Comparison of ENCODE assay signal across 24 cellular contexts in genomic region chr7:156092307-156092706, GRCh38.
"Had no signal": no experiment of that assay in that cellular context is flagged by ENCODE, and none has a peak within 500 bp of the region (broad histone marks: within the 10 kb centered on the region; RNA-seq: fewer than 3 reads in every experiment).

No MANE protein-coding gene starts in this region.

- H3K36me3 ChIP-seq: colonic mucosa, esophagus squamous epithelium, gastrocnemius medialis, heart right ventricle, left lung, lower lobe of right lung had no signal

- H3K4me3 Mint-ChIP-seq: dendritic cell treated with granulocyte-macrophage colony-stimulating factor and Interleukin-4, amounts not matched to agents 40 ng/mL and 50 ng/mL, for 4 days; effector memory CD8-positive, alpha-beta T cell; endodermal cell; naive B cell had no signal

- H3K9me3 ChIP-seq: colonic mucosa, esophagus squamous epithelium, gastrocnemius medialis, left lung, lower lobe of right lung had no signal

- H3K27me3 Mint-ChIP-seq: dendritic cell treated with granulocyte-macrophage colony-stimulating factor and Interleukin-4, amounts not matched to agents 40 ng/mL and 50 ng/mL, for 4 days had no signal

- H3K4me3 ChIP-seq: colonic mucosa, esophagus squamous epithelium, gastrocnemius medialis, heart right ventricle, left lung, lower lobe of right lung had no signal

- DNase-seq: colonic mucosa; cortex of kidney; effector CD8-positive, alpha-beta T cell; effector memory CD8-positive, alpha-beta T cell; endodermal cell; erythroblast; esophagus squamous epithelium; foreskin fibroblast; foreskin melanocyte; gastrocnemius medialis; glutamatergic neuron; head of caudate nucleus; heart right ventricle; hippocampal formation; left cardiac atrium; left lung; left ventricle myocardium superior; lower lobe of right lung; mesenchymal stem cell; midbrain; naive B cell had no signal

- H3K9me3 Mint-ChIP-seq: dendritic cell treated with granulocyte-macrophage colony-stimulating factor and Interleukin-4, amounts not matched to agents 40 ng/mL and 50 ng/mL, for 4 days; effector memory CD8-positive, alpha-beta T cell; endodermal cell had no signal

- H3K27ac ChIP-seq: colonic mucosa, epithelial cell of prostate, esophagus squamous epithelium, gastrocnemius medialis, heart right ventricle, left lung, lower lobe of right lung had no signal

- H3K4me1 Mint-ChIP-seq: endodermal cell had no signal

- ATAC-seq: effector memory CD8-positive, alpha-beta T cell; esophagus mucosa; gastrocnemius medialis; heart right ventricle; left cardiac atrium; left lung; left ventricle myocardium superior; lower lobe of right lung had no signal

- H3K27me3 ChIP-seq: colonic mucosa, gastrocnemius medialis had no signal

- H3K4me1 ChIP-seq: colonic mucosa, esophagus squamous epithelium, gastrocnemius medialis, heart right ventricle, left lung, lower lobe of right lung had no signal

- H3K36me3 Mint-ChIP-seq: naive B cell had no signal

- H3K27ac Mint-ChIP-seq: dendritic cell treated with granulocyte-macrophage colony-stimulating factor and Interleukin-4, amounts not matched to agents 40 ng/mL and 50 ng/mL, for 4 days; effector memory CD8-positive, alpha-beta T cell; endodermal cell; naive B cell had no signal
